ENCODE assay signal across 1 cellular context in the genomic region with DNA sequence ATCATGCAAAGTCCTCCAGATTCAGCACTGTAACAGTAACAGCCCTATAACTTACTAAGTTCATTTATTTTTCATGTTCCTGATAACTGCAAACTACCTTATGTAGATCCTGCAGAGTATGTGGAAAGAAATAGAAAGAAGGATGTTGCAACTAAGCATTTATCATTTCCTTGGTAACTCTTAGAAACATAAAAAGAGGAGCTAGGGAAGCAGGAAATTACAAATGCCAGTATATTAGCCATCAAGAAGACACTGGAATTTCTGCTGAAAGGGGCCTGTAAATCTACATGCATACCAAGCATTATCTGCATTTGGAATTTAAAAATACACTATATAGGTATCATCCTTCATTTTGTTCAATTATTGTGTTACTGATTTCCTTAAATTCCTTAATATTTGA.
TF ChIP-seq lines count a peak whose summit lies in the region.

No MANE protein-coding gene starts in this region.

TF ChIP-seq in SK-N-SH treated with all-trans-retinoic acid at 6 μM for 48 hours, 23 proteins besides CTCF, POLR2A, EP300 and RAD21 (continued from another document):
- TF ChIP-seq ESRRG (CRISPR knock-in tag; IDR thresholded peaks at IDR 0.05): no peak
- no peak for TF ChIP-seq PPARA (CRISPR knock-in tag; IDR thresholded peaks at IDR 0.05; ENCODE audit: borderline replicate concordance)
- no peak for TF ChIP-seq POU6F1 (CRISPR knock-in tag; IDR thresholded peaks at IDR 0.05; ENCODE audit: borderline replicate concordance, low read depth)
- no peak for TF ChIP-seq GLIS3 (CRISPR knock-in tag; IDR thresholded peaks at IDR 0.05)
- TF ChIP-seq SNAI2 (CRISPR knock-in tag; IDR thresholded peaks at IDR 0.05): no peak
